In the genomic region with DNA sequence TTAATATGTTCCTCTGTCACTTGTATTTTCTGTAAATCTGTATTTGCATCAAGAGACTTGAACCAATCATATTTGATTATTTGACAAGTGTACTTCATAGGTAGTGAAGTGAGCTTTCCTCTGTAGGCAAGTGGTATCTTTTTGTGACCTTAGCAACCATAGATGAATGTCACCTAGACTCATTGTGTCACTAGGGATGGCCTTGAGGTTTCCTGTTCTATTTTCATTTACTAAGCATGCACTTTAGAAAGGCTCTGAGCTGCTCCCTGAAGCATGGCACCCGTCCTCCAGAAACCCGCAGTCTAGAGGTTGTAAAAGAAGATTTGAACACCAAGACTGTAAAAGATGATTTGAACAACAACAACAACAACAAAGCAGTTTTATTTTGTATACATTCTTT, we compare ENCODE assay signal across 9 cellular contexts.
DNase-seq lines count a peak whose midpoint lies in the region; ATAC-seq and FAIRE-seq lines count a peak whose summit lies in the region.
"Had no signal": no experiment of that assay in that cellular context is flagged by ENCODE, and none has a peak within 500 bp of the region (broad histone marks: within the 10 kb centered on the region; RNA-seq: fewer than 3 reads in every experiment).

No MANE protein-coding gene starts in this region.

- H3K4me1 Mint-ChIP-seq in stimulated activated naive CD8-positive, alpha-beta T cell treated with anti-CD3 and anti-CD28 coated beads, Interleukin-15, amount 100 ng/mL, for 72 hours = peaks cover 32% of the 10 kb centered on the region

- H3K4me3 Mint-ChIP-seq in stimulated activated naive CD8-positive, alpha-beta T cell treated with anti-CD3 and anti-CD28 coated beads, Interleukin-15, amount 100 ng/mL, for 72 hours = no peak overlapping the region

- intact Hi-C loops in left colon (cut with DNase I, micrococcal nuclease) = no loop called here

- peak overlapping the region; percentile 7 to 63 for H3K27ac Mint-ChIP-seq in stimulated activated naive CD8-positive, alpha-beta T cell treated with anti-CD3 and anti-CD28 coated beads, Interleukin-15, amount 100 ng/mL, for 72 hours

- FAIRE-seq in urothelium cell line (lab: Jason Lieb, UNC) = no peak
- FAIRE-seq: bronchial epithelial cell had no signal

- ATAC-seq in GM19035 (IDR thresholded peaks at IDR 0.05; ENCODE audit: unreplicated experiment) (peak; percentile 93), HG02588 (IDR thresholded peaks at IDR 0.05; ENCODE audit: unreplicated experiment) (peak; percentile 76), HG03439 (IDR thresholded peaks at IDR 0.05; ENCODE audit: unreplicated experiment) (peak; percentile 90), left colon (no peak)
- peak; percentile 82 for ATAC-seq in stimulated activated naive CD8-positive, alpha-beta T cell treated with anti-CD3 and anti-CD28 coated beads, Interleukin-15, amount 100 ng/mL, for 72 hours

- H3K27me3 Mint-ChIP-seq in stimulated activated naive CD8-positive, alpha-beta T cell treated with anti-CD3 and anti-CD28 coated beads, Interleukin-15, amount 100 ng/mL, for 72 hours = no peaks in the 10 kb centered on the region

- no peak for DNase-seq in stimulated activated naive CD8-positive, alpha-beta T cell treated with anti-CD3 and anti-CD28 coated beads, Interleukin-15, amount 100 ng/mL, for 72 hours
- no peak for DNase-seq in stimulated activated CD4-positive, alpha-beta T cell treated with anti-CD3 and anti-CD28 coated beads, Interleukin-4, amount 100 ng/mL, for 4 hours
- no peak for DNase-seq in left colon
- DNase-seq in urothelium cell line (ENCODE audit: low spot score) = no peak
- DNase-seq: H7 had no signal

- peaks cover 0 to 3% of the 10 kb centered on the region in 2 donors for H3K9me3 Mint-ChIP-seq in stimulated activated naive CD8-positive, alpha-beta T cell treated with anti-CD3 and anti-CD28 coated beads, Interleukin-15, amount 100 ng/mL, for 72 hours
